In the genomic region with DNA sequence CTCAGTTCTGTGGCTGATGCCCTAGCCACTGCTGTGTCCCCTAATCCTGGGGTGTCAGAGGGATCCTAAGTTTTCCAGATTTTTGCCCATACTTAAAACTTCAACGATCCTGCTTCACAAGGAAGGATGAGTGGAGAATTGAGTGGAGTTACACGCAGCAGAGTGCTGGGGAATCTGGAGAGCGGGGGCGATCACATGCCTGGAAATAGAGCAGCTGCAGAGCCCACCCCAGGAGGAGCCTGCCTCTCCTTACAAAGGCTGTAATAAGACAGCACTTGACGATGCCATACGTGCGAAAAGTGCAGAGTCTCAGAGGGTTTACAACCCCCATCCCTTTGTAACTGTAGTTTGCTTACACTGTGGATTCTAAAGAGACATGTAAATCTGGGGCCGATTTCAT, we compare ENCODE assay signal across 1 cellular context.
TF ChIP-seq lines count a peak whose summit lies in the region.

No MANE protein-coding gene starts in this region.

TF ChIP-seq in K562, 482 proteins besides CTCF, POLR2A, EP300 and RAD21:
- TF ChIP-seq EGR1 (conservative IDR thresholded peaks at IDR 0.05) (no peak), SMARCA4 (IDR thresholded peaks at IDR 0.05) (no peak), MAZ (CRISPR knock-in tag; conservative IDR thresholded peaks at IDR 0.05 in 1 of 2, IDR thresholded peaks at IDR 0.05 in 1 of 2) (no peak), ESRRB (CRISPR knock-in tag; IDR thresholded peaks at IDR 0.05; ENCODE audit: borderline replicate concordance) (no peak), NCOA6 (IDR thresholded peaks at IDR 0.05) (no peak), SUPT5H (IDR thresholded peaks at IDR 0.05) (no peak), BRD9 (IDR thresholded peaks at IDR 0.05; ENCODE audit: low read depth, partially characterized antibody) (no peak), EWSR1 (IDR thresholded peaks at IDR 0.05; ENCODE audit: borderline replicate concordance, low read depth, partially characterized antibody) (no peak), SNRNP70 (optimal IDR thresholded peaks at IDR 0.05; ENCODE audit: low read depth, low read length) (no peak), ZNF140 (CRISPR knock-in tag; IDR thresholded peaks at IDR 0.05) (no peak), SMARCA5 (IDR thresholded peaks at IDR 0.05) (no peak)
- TF ChIP-seq, protein P1, sequence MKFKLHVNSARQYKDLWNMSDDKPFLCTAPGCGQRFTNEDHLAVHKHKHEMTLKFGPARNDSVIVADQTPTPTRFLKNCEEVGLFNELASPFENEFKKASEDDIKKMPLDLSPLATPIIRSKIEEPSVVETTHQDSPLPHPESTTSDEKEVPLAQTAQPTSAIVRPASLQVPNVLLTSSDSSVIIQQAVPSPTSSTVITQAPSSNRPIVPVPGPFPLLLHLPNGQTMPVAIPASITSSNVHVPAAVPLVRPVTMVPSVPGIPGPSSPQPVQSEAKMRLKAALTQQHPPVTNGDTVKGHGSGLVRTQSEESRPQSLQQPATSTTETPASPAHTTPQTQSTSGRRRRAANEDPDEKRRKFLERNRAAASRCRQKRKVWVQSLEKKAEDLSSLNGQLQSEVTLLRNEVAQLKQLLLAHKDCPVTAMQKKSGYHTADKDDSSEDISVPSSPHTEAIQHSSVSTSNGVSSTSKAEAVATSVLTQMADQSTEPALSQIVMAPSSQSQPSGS (CRISPR knock-in tag; IDR thresholded peaks at IDR 0.05) = no peak
- TF ChIP-seq, protein P2, sequence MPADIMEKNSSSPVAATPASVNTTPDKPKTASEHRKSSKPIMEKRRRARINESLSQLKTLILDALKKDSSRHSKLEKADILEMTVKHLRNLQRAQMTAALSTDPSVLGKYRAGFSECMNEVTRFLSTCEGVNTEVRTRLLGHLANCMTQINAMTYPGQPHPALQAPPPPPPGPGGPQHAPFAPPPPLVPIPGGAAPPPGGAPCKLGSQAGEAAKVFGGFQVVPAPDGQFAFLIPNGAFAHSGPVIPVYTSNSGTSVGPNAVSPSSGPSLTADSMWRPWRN (IDR thresholded peaks at IDR 0.05; ENCODE audit: low read depth) = no peak
